ENCODE assay signal across 10 cellular contexts in genomic region chr16:73069581-73070262, GRCh38. TPM values are rescaled to one million over a fixed set of nuclear protein-coding genes. Genes with fewer than 3 reads are reported as not detected.
DNase-seq lines count a peak whose midpoint lies in the region; ATAC-seq, FAIRE-seq and TF ChIP-seq lines count a peak whose summit lies in the region.
"Had no signal": no experiment of that assay in that cellular context is flagged by ENCODE, and none has a peak within 500 bp of the region (broad histone marks: within the 10 kb centered on the region; RNA-seq: fewer than 3 reads in every experiment).

No MANE protein-coding gene starts in this region.

- FAIRE-seq in GM12891 (lab: Jason Lieb, UNC): no peak

- TF ChIP-seq CTCF in HCT116 (IDR thresholded peaks at IDR 0.05 in 2 of 3, conservative IDR thresholded peaks at IDR 0.05 in 1 of 3; ENCODE audit: borderline replicate concordance in 1 of 3, insufficient read depth in 1 of 3, low read depth in 2 of 3, low read length in 2 of 3) (no peak), brain microvascular endothelial cell (IDR thresholded peaks at IDR 0.05; ENCODE audit: low read depth, low read length, missing control alignments) (no peak), liver (IDR thresholded peaks at IDR 0.05; ENCODE audit: low read depth, low read length, missing input control) (no peak)

- H3K9me2 ChIP-seq in HCT116 (ENCODE audit: insufficient read depth): 0 out of 2 replicates have a peak, but pooled peaks cover 3% of the 10 kb centered on the region

- BruUV-seq in HCT116 (replicated peaks; lab: Mats Ljungman, UMichigan): TSS peak; percentile 98

- no peak for TF ChIP-seq RAD21 in HCT116 (IDR thresholded peaks at IDR 0.05; ENCODE audit: low read depth)
- no peak for TF ChIP-seq RAD21 in liver (IDR thresholded peaks at IDR 0.05)

- intact Hi-C loops in HCT116 (cut with micrococcal nuclease): no loop called here

- no peak for ATAC-seq in HCT116
- no peak for ATAC-seq in GM18519 (IDR thresholded peaks at IDR 0.05; ENCODE audit: low FRiP score, unreplicated experiment)

- no peaks in the 10 kb centered on the region for H3K27me3 ChIP-seq in HCT116 (ENCODE audit: insufficient read depth, low read length)
- no peaks in the 10 kb centered on the region for H3K27me3 ChIP-seq in brain microvascular endothelial cell (replicated peaks)
- H3K27me3 ChIP-seq in liver (ENCODE audit: control insufficient read depth in 4 of 4, insufficient read depth in 4 of 4, low read length in 3 of 4): peaks cover 0 to 7% (median 3%) of the 10 kb centered on the region in 4 donors
- no peaks in the 10 kb centered on the region for H3K27me3 ChIP-seq in skeletal muscle tissue (ENCODE audit: control insufficient read depth in 3 of 3, insufficient read depth in 3 of 3, low read length in 3 of 3)

- POLR2A ChIA-PET in HCT116 (lab: Charles Lee): interaction anchor here (1.0 kb wide), 1 partner anchor 15 kb away, joined by 3 read pairs; no protein-coding TSS in a partner anchor

- in situ Hi-C loops in brain microvascular endothelial cell (cut with HindIII; ENCODE audit: low pct_ligation_motif_present, low sequenced_read_pairs): no loop called here

- H3K9ac ChIP-seq in HCT116 (ENCODE audit: low read length) (peak overlapping the region; percentile 49), liver (ENCODE audit: low read depth in 1 of 2, low read length in 2 of 2) (no peak overlapping the region), skeletal muscle tissue (ENCODE audit: low read depth in 1 of 3, low read length in 3 of 3) (peak overlapping the region; percentile 55 to 83 (median 82))

- no peak for DNase-seq in HCT116 (ENCODE audit: low read depth, low spot score)
- no peak for DNase-seq in brain microvascular endothelial cell
- DNase-seq in GM12891 (ENCODE audit: insufficient read length, low spot score): no peak
- DNase-seq in activated naive CD4-positive, alpha-beta T cell treated with anti-CD3 and anti-CD28 coated beads, Interleukin-2, amount 50 U/mL, for 16 hours: no peak
- DNase-seq in medulla oblongata (ENCODE audit: extremely low spot score): no peak
- DNase-seq: activated naive CD4-positive, alpha-beta T cell treated with Interleukin-2 at 50 U/mL for 16 hours; effector CD8-positive, alpha-beta T cell had no signal

- H3K4me1 ChIP-seq in HCT116 (ENCODE audit: control insufficient read depth in 1 of 2, insufficient read depth in 2 of 2, low read length in 2 of 2) (peaks cover 15 to 36% of the 10 kb centered on the region in 2 experiments; a peak in 3 of 4 replicates), liver (ENCODE audit: control insufficient read depth in 4 of 4, insufficient read depth in 4 of 4, low read length in 3 of 4) (peaks cover 0 to 23% (median 15%) of the 10 kb centered on the region in 4 donors), skeletal muscle tissue (ENCODE audit: control insufficient read depth in 3 of 3, insufficient read depth in 3 of 3, low read length in 3 of 3) (peaks cover 44 to 62% (median 54%) of the 10 kb centered on the region in 3 donors)

- RAD21 ChIA-PET in HCT116 (lab: Charles Lee; ENCODE audit: low non-redundant PET in 1 of 2, low total read pairs in 2 of 2, uncharacterized antibody in 2 of 2, unreplicated experiment in 2 of 2): interaction anchor here in 1 of 2 experiments (0.6 kb wide), 1 partner anchor 11 kb away, joined by 3 read pairs; no protein-coding TSS in a partner anchor

- H2AFZ ChIP-seq in HCT116 (ENCODE audit: low read depth, low read length, poor library complexity, severe bottlenecking): peak overlapping the region; percentile 64

- H3K4me2 ChIP-seq in HCT116 (ENCODE audit: low read length): peak overlapping the region; percentile 73

- 91% methylated on average over 5 of the region's 5 CpGs for WGBS in liver

- 0 out of 2 replicates have a peak overlapping the region, but pooled peaks have one; percentile 38 for H3K27ac ChIP-seq in HCT116 (ENCODE audit: low read depth, low read length)
- peak overlapping the region; percentile 100 for H3K27ac ChIP-seq in brain microvascular endothelial cell
- H3K27ac ChIP-seq in liver (ENCODE audit: low read depth in 1 of 2, low read length in 2 of 2): peak overlapping the region; percentile 82
- peak overlapping the region; percentile 96 for H3K27ac ChIP-seq in skeletal muscle tissue (ENCODE audit: low read depth, low read length)

- H3K79me2 ChIP-seq in HCT116 (ENCODE audit: insufficient read depth, low read length): no peaks in the 10 kb centered on the region

- TF ChIP-seq POLR2A in HCT116 (IDR thresholded peaks at IDR 0.05; ENCODE audit: borderline replicate concordance, extremely low read depth, insufficient read depth, insufficient read length) (no peak), GM12891 (IDR thresholded peaks at IDR 0.05; ENCODE audit: low read depth, low read length) (no peak)

- CTCF ChIA-PET in HCT116 (lab: Charles Lee): no interaction called here

- H3K9me3 ChIP-seq in HCT116 (ENCODE audit: control insufficient read depth in 1 of 2, insufficient read depth in 1 of 2, low read depth in 1 of 2, low read length in 2 of 2): no peaks in the 10 kb centered on the region
- H3K9me3 ChIP-seq in liver (ENCODE audit: control insufficient read depth in 4 of 4, low read length in 3 of 4): no peaks in the 10 kb centered on the region
- H3K9me3 ChIP-seq in skeletal muscle tissue (ENCODE audit: control insufficient read depth in 3 of 3, low read length in 3 of 3): no peaks in the 10 kb centered on the region

- H3K4me3 ChIP-seq in HCT116 (replicated peaks in 1 of 2; ENCODE audit: low read depth in 1 of 2, low read length in 2 of 2) (peak overlapping the region; percentile 17 to 39), brain microvascular endothelial cell (ENCODE audit: low read depth, low read length) (no peak overlapping the region), liver (ENCODE audit: low read depth in 1 of 3, low read length in 3 of 3) (no peak overlapping the region), skeletal muscle tissue (ENCODE audit: low read length in 3 of 3) (peak overlapping the region in 2 of 3 donors; percentile 53 to 60)

- no peaks in the 10 kb centered on the region for H4K20me1 ChIP-seq in HCT116 (ENCODE audit: insufficient read depth)

- H3K36me3 ChIP-seq in HCT116 (ENCODE audit: control insufficient read depth in 1 of 2, insufficient read depth in 2 of 2, low read length in 2 of 2) (no peaks in the 10 kb centered on the region), brain microvascular endothelial cell (replicated peaks) (no peaks in the 10 kb centered on the region), liver (ENCODE audit: control insufficient read depth in 4 of 4, insufficient read depth in 3 of 4, low read depth in 1 of 4, low read length in 3 of 4) (no peaks in the 10 kb centered on the region), skeletal muscle tissue (ENCODE audit: control insufficient read depth in 3 of 3, insufficient read depth in 3 of 3, low read length in 3 of 3) (no peaks in the 10 kb centered on the region)

TF ChIP-seq in HCT116, 20 proteins besides CTCF, POLR2A, EP300 and RAD21 (continues in another document):
- TF ChIP-seq TCF7L2 (IDR thresholded peaks at IDR 0.05; ENCODE audit: borderline replicate concordance, extremely low read depth, insufficient read depth, insufficient read length): no peak

TF ChIP-seq in liver, 16 proteins besides CTCF, POLR2A, EP300 and RAD21:
- TF ChIP-seq YY1 (IDR thresholded peaks at IDR 0.05) (no peak), TAF1 (conservative IDR thresholded peaks at IDR 0.05) (no peak), ATF3 (IDR thresholded peaks at IDR 0.05) (no peak), GABPA (IDR thresholded peaks at IDR 0.05 in 1 of 2, conservative IDR thresholded peaks at IDR 0.05 in 1 of 2) (no peak)
TF ChIP-seq in liver: peak in this region for 0.

TF ChIP-seq in GM12891, 5 proteins besides CTCF, POLR2A, EP300 and RAD21:
- TF ChIP-seq POU2F2 (IDR thresholded peaks at IDR 0.05; ENCODE audit: low read depth, low read length) (no peak), PAX5 (IDR thresholded peaks at IDR 0.05; ENCODE audit: insufficient read depth, low read length, severe bottlenecking) (no peak), TAF1 (IDR thresholded peaks at IDR 0.05; ENCODE audit: low read depth, low read length) (no peak), SPI1 (IDR thresholded peaks at IDR 0.05; ENCODE audit: low read depth, low read length) (no peak), POLR2AphosphoS5 (IDR thresholded peaks at IDR 0.05; ENCODE audit: low read depth, low read length) (no peak)

RNA-seq across cellular contexts. Expression of gene ZFHX3, which starts 21.8 kb away (rescaled TPM):
- 6.3 TPM for total RNA-seq in HCT116 (2021; ENCODE audit: unreplicated experiment)
- polyA plus RNA-seq in HCT116 (2012): 1.5 and 1.8 TPM in 2 replicates
- total RNA-seq in liver: 1 to 10 TPM; 3.5 to 5.9 TPM
- 1 to 10 TPM; 1.5 to 2.5 TPM for polyA plus RNA-seq in liver
- 8.9 TPM for total RNA-seq in skeletal muscle tissue
- 2.8 TPM for polyA plus RNA-seq in GM12891 (2012; ENCODE audit: low read depth, missing spikeins)

Comparison
In these comparisons a context has a peak if more than half of its experiments do, and no peak if none do; other contexts are left out.
1. H3K27ac ChIP-seq: peak in every context shown above with its lines; median percentile 100 in brain microvascular endothelial cell; 96 in skeletal muscle tissue; 82 in liver; 38 in HCT116.
2. H3K4me3 ChIP-seq: peak in HCT116 (2 of 2) and skeletal muscle tissue (2 of 3); none in brain microvascular endothelial cell (single experiment) and liver (0 of 3).
3. H3K9ac ChIP-seq: peak in HCT116 (single experiment) and skeletal muscle tissue (3 of 3); none in liver (0 of 2).